Comparison of ENCODE assay signal across 19 cellular contexts in the genomic region with DNA sequence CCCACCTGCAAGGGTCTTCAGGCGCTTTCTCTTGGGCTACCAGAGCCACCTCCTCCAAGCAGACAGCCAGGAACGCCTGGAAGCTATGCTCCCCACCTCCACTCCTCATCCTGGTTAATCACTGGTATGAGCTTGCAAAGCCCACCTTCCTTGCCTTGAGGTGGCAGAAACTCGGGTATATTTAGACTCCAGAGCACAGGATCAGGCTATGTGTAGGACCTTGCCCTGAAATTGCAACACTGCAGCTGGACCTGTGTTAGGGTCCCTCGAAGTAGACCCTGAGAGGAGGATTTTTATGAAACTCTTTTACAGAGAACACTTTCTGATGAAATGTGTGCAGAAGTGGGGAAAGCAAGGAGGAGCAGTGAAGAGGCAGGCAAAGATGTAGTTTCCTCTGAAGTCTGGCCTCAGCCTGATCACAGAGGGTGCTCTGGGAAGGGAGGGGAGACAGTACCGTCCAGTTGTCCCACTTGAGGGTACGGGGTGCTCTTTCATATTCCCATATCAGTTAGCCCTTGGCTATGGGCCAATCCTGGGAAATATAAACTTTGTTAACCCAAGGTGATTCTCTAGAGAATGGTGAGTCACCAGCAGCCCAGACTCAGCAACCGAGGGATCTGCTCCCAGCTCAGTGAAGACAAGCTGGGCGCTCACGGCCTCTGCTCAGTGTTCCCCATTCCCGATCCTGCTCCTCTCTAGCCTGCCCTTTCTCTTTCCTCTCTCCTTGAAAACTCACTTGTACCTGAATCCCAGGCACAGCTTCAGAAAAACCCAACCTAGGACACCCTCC.
"Had no signal": no experiment of that assay in that cellular context is flagged by ENCODE, and none has a peak within 500 bp of the region (broad histone marks: within the 10 kb centered on the region; RNA-seq: fewer than 3 reads in every experiment).

No MANE protein-coding gene starts in this region.

- DNase-seq: activated CD4-positive, alpha-beta T cell treated with anti-CD3 and anti-CD28 coated beads, Interleukin-2, amount 10 ng/mL, durations not matched to agents 24 days and 14 days; activated CD8-positive, alpha-beta memory T cell treated with anti-CD3 and anti-CD28 coated beads, Interleukin-2, amount 50 U/mL, for 4 hours; activated CD8-positive, alpha-beta T cell treated with anti-CD3 and anti-CD28 coated beads for 36 hours; activated effector memory CD4-positive, alpha-beta T cell treated with Interleukin-2 at 50 U/mL for 16 hours; activated naive CD4-positive, alpha-beta T cell treated with anti-CD3 and anti-CD28 coated beads, Interleukin-2, amount 50 U/mL, for 16 hours; activated T-cell treated with anti-CD3 and anti-CD28 coated beads, Interleukin-2, amount 50 U/mL, for 48 hours; effector CD8-positive, alpha-beta T cell; foreskin fibroblast; hippocampal formation; stimulated activated naive CD8-positive, alpha-beta T cell treated with anti-CD3 and anti-CD28 coated beads, Interleukin-15, Interleukin-2, amounts not matched to agents 100 U/mL and 50 U/mL, for 24 hours; substantia nigra; T1000 had no signal

- FAIRE-seq: bronchial epithelial cell, endothelial cell of umbilical vein, islet of Langerhans had no signal

- H3K4me1 ChIP-seq: tibial nerve, vagina had no signal

- H3K4me3 ChIP-seq: esophagus muscularis mucosa, lung, tibial nerve, vagina had no signal

- H3K27me3 ChIP-seq: tibial nerve, vagina had no signal

- H3K9me3 ChIP-seq: esophagus muscularis mucosa, vagina had no signal

- H3K27ac ChIP-seq: esophagus muscularis mucosa, tibial nerve, vagina had no signal

- H3K36me3 ChIP-seq: esophagus muscularis mucosa, tibial nerve, vagina had no signal
